16 cellular contexts compared by ENCODE assay signal in the genomic region with DNA sequence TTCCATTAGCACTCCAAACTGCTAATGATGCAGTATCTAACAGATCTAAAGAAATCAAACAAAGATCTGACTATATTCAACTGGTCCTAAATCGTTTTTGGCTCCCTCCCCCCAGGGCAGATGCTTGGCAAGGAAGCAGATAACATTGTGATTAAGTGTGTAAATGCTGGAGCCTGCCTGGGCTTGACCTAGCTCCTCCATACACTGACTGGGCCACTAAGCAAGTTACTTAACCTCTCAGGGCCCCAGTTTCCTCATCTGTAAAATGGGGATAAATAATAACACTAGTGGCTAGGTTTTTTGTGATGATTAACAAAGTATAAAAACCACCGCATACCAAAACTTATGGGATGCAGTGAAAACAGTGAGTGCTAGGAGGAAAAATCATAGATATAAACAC.
"Had no signal": no experiment of that assay in that cellular context is flagged by ENCODE, and none has a peak within 500 bp of the region (broad histone marks: within the 10 kb centered on the region; RNA-seq: fewer than 3 reads in every experiment).

No MANE protein-coding gene starts in this region.

- H3K4me1 ChIP-seq: body of pancreas, colonic mucosa had no signal

- DNase-seq: activated CD4-positive, alpha-beta T cell treated with anti-CD3 and anti-CD28 coated beads, Interleukin-2, amount 50 U/mL, for 4 hours; activated naive CD4-positive, alpha-beta T cell treated with Interleukin-2 at 50 U/mL for 16 hours; activated T-cell treated with anti-CD3 and anti-CD28 coated beads for 4 hours; body of pancreas; central memory CD4-positive, alpha-beta T cell; colonic mucosa; endodermal cell; heart right ventricle; kidney glomerular epithelial cell; left ventricle myocardium superior; mucosa of descending colon; naive B cell; stimulated activated CD4-positive, alpha-beta T cell treated with anti-CD3 and anti-CD28 coated beads, Interleukin-2, amount 100 ng/mL, for 24 hours; WERI-Rb-1 had no signal

- H3K36me3 ChIP-seq: colonic mucosa, heart right ventricle, tibial nerve, WERI-Rb-1 had no signal

- H3K27ac ChIP-seq: body of pancreas, colonic mucosa, heart right ventricle, WERI-Rb-1 had no signal

- H3K9me3 ChIP-seq: body of pancreas, colonic mucosa, heart right ventricle, mucosa of descending colon, tibial nerve had no signal

- H3K4me3 ChIP-seq: body of pancreas, colonic mucosa, heart right ventricle, mucosa of descending colon, tibial nerve had no signal

- ATAC-seq: activated T-helper 17 cell treated with anti-CD3 and anti-CD28 coated beads, Interleukin-2, amount 50 U/mL, for 72 hours; body of pancreas; heart right ventricle; left ventricle myocardium superior; mucosa of descending colon had no signal

- H3K27me3 ChIP-seq: body of pancreas, colonic mucosa, heart right ventricle, tibial nerve had no signal
